Comparison of ENCODE assay signal across 9 cellular contexts in genomic region chr19:14497347-14497921, GRCh38. TPM values are rescaled to one million over a fixed set of nuclear protein-coding genes. Genes with fewer than 3 reads are reported as not detected.
A peak's percentile ranks its signal among the peaks of the same experiment; 100 is the strongest.
DNase-seq lines count a peak whose midpoint lies in the region; ATAC-seq and FAIRE-seq lines count a peak whose summit lies in the region.
"Had no signal": no experiment of that assay in that cellular context is flagged by ENCODE, and none has a peak within 500 bp of the region (broad histone marks: within the 10 kb centered on the region; RNA-seq: fewer than 3 reads in every experiment).

No MANE protein-coding gene starts in this region.

- intact Hi-C loops in dendritic cell treated with granulocyte-macrophage colony-stimulating factor and Interleukin-4, amounts not matched to agents 40 ng/mL and 50 ng/mL, for 4 days (cut with micrococcal nuclease): no loop called here

- peaks cover 17% of the 10 kb centered on the region for H3K27me3 Mint-ChIP-seq in dendritic cell treated with granulocyte-macrophage colony-stimulating factor and Interleukin-4, amounts not matched to agents 40 ng/mL and 50 ng/mL, for 4 days
- no peaks in the 10 kb centered on the region for H3K27me3 Mint-ChIP-seq in naive thymus-derived CD8-positive, alpha-beta T cell

- no peak for ATAC-seq in naive thymus-derived CD8-positive, alpha-beta T cell

- H3K4me1 Mint-ChIP-seq in dendritic cell treated with granulocyte-macrophage colony-stimulating factor and Interleukin-4, amounts not matched to agents 40 ng/mL and 50 ng/mL, for 4 days (ENCODE audit: low read depth): peaks cover 34% of the 10 kb centered on the region
- H3K4me1 Mint-ChIP-seq in naive thymus-derived CD8-positive, alpha-beta T cell: peaks cover 13 to 38% (median 25%) of the 10 kb centered on the region in 4 donors

- DNase-seq in AG20443 (ENCODE audit: low spot score) (peak; percentile 49), HTR-8/SVneo (ENCODE audit: insufficient read length, low spot score) (no peak), NCI-H524 (lab: John Stamatoyannopoulos, UW) (no peak), NCI-H748 (lab: John Stamatoyannopoulos, UW; ENCODE audit: unreplicated experiment) (no peak), NK-92 (lab: John Stamatoyannopoulos, UW; ENCODE audit: unreplicated experiment) (no peak)
- no peak for DNase-seq in naive thymus-derived CD8-positive, alpha-beta T cell
- no peak for DNase-seq in stimulated activated naive CD4-positive, alpha-beta T cell (lab: John Stamatoyannopoulos, UW)
- DNase-seq: central memory CD4-positive, alpha-beta T cell had no signal

- POLR2A ChIA-PET in naive thymus-derived CD8-positive, alpha-beta T cell (lab: Charles Lee): interaction anchor here (0.6 to 5.5 kb wide), 10 partner anchors 9 to 380 kb away, joined by 3 to 89 read pairs (median 8); partner anchors contain the start of genes DNAJB1, PRKACA and TECR

- no peaks in the 10 kb centered on the region for H3K36me3 Mint-ChIP-seq in dendritic cell treated with granulocyte-macrophage colony-stimulating factor and Interleukin-4, amounts not matched to agents 40 ng/mL and 50 ng/mL, for 4 days (ENCODE audit: low read depth)
- H3K36me3 Mint-ChIP-seq in naive thymus-derived CD8-positive, alpha-beta T cell: peaks cover 0 to 6% (median 0%) of the 10 kb centered on the region in 3 donors

- no peaks in the 10 kb centered on the region for H3K9me3 Mint-ChIP-seq in dendritic cell treated with granulocyte-macrophage colony-stimulating factor and Interleukin-4, amounts not matched to agents 40 ng/mL and 50 ng/mL, for 4 days
- no peaks in the 10 kb centered on the region for H3K9me3 Mint-ChIP-seq in naive thymus-derived CD8-positive, alpha-beta T cell

- peak; percentile 33 for FAIRE-seq in HTR-8/SVneo (lab: Jason Lieb, UNC)

- H3K4me3 Mint-ChIP-seq in dendritic cell treated with granulocyte-macrophage colony-stimulating factor and Interleukin-4, amounts not matched to agents 40 ng/mL and 50 ng/mL, for 4 days: no peak overlapping the region
- peak overlapping the region in 9 of 10 donors; percentile 78 to 88 (median 83) for H3K4me3 Mint-ChIP-seq in naive thymus-derived CD8-positive, alpha-beta T cell

- peak overlapping the region; percentile 30 for H3K27ac Mint-ChIP-seq in dendritic cell treated with granulocyte-macrophage colony-stimulating factor and Interleukin-4, amounts not matched to agents 40 ng/mL and 50 ng/mL, for 4 days
- peak overlapping the region in 6 of 10 donors; percentile 69 to 91 (median 88) for H3K27ac Mint-ChIP-seq in naive thymus-derived CD8-positive, alpha-beta T cell

RNA-seq across cellular contexts. Expression of gene GIPC1, which starts 1.5 kb away (rescaled TPM):
- 10 to 100 TPM; 19.9 to 23.0 TPM for total RNA-seq in naive thymus-derived CD8-positive, alpha-beta T cell
- polyA plus RNA-seq in naive thymus-derived CD8-positive, alpha-beta T cell: 10 to 100 TPM; 32.2 to 35.0 (median 33.5) TPM

RNA-seq across cellular contexts. Expression of gene DNAJB1, which starts 20.8 kb away (rescaled TPM):
- total RNA-seq in naive thymus-derived CD8-positive, alpha-beta T cell: 100 to 1,000 TPM; 165 to 171 TPM
- polyA plus RNA-seq in naive thymus-derived CD8-positive, alpha-beta T cell: 100 to 1,000 TPM; 205 to 348 (median 344) TPM

RNA-seq across cellular contexts. Expression of gene PTGER1, which starts 22.3 kb away (rescaled TPM):
- total RNA-seq in naive thymus-derived CD8-positive, alpha-beta T cell: not detected
- polyA plus RNA-seq in naive thymus-derived CD8-positive, alpha-beta T cell: not detected

RNA-seq across cellular contexts. Expression of gene TECR, which starts 32.0 kb away (rescaled TPM):
- total RNA-seq in naive thymus-derived CD8-positive, alpha-beta T cell: 100 to 1,000 TPM; 179 to 182 TPM
- 100 to 1,000 TPM; 193 to 300 (median 261) TPM for polyA plus RNA-seq in naive thymus-derived CD8-positive, alpha-beta T cell
